In genomic region chr5:18744441-18744840, GRCh38 we compare ENCODE assay signal across 12 cellular contexts.
A peak's percentile ranks its signal among the peaks of the same experiment; 100 is the strongest.
DNase-seq lines count a peak whose midpoint lies in the region; ATAC-seq and TF ChIP-seq lines count a peak whose summit lies in the region.
"Had no signal": no experiment of that assay in that cellular context is flagged by ENCODE, and none has a peak within 500 bp of the region (broad histone marks: within the 10 kb centered on the region; RNA-seq: fewer than 3 reads in every experiment).

No MANE protein-coding gene starts in this region.

- WGBS in adrenal gland, 4 donors, result 65 to 92% (median 78%) methylated on average over 3 of the region's 3 CpGs

- H3K9me3 ChIP-seq in CD4-positive, alpha-beta T cell (ENCODE audit: control insufficient read depth, low read length), result no peaks in the 10 kb centered on the region
- H3K9me3 ChIP-seq in OCI-LY7 (ENCODE audit: low read length) (peaks cover 8% of the 10 kb centered on the region; the same call in 1 of the 2 replicates), duodenal mucosa (ENCODE audit: control insufficient read depth in 1 of 2, low read length in 2 of 2) (no peaks in the 10 kb centered on the region), adrenal gland (replicated peaks in 1 of 3) (no peaks in the 10 kb centered on the region)

- no peaks in the 10 kb centered on the region for H3K27me3 Mint-ChIP-seq in CD4-positive, alpha-beta T cell

- peak overlapping the region; percentile 98; the same call in 1 of the 2 replicates for H2AFZ ChIP-seq in OCI-LY7 (ENCODE audit: low read length)

- H3K27ac Mint-ChIP-seq in CD4-positive, alpha-beta T cell, result peak overlapping the region; percentile 93

- TF ChIP-seq POLR2A in adrenal gland (IDR thresholded peaks at IDR 0.05), result no peak

- H4K20me1 ChIP-seq in OCI-LY7 (ENCODE audit: insufficient read depth, low read length), result no peaks in the 10 kb centered on the region

- peak overlapping the region; percentile 79 for H3K4me2 ChIP-seq in OCI-LY7 (ENCODE audit: low read length)

- POLR2A ChIA-PET in CD4-positive, alpha-beta T cell (lab: Charles Lee), result interaction anchor here (2.0 kb wide), 1 partner anchor 13 kb away, joined by 5 read pairs; no protein-coding TSS in a partner anchor
- POLR2A ChIA-PET in OCI-LY7 (lab: Charles Lee), result no interaction called here

- H3K36me3 ChIP-seq in OCI-LY7 (ENCODE audit: insufficient read depth, low read length), result no peaks in the 10 kb centered on the region
- no peaks in the 10 kb centered on the region for H3K36me3 ChIP-seq in duodenal mucosa (ENCODE audit: control insufficient read depth in 1 of 2, insufficient read depth in 2 of 2, low read length in 2 of 2)
- no peaks in the 10 kb centered on the region for H3K36me3 ChIP-seq in adrenal gland (replicated peaks in 1 of 2)
- H3K36me3 ChIP-seq: heart left ventricle had no signal

- H3K4me3 ChIP-seq in OCI-LY7 (ENCODE audit: low read depth, low read length, poor library complexity, severe bottlenecking) (peak overlapping the region; percentile 68), duodenal mucosa (ENCODE audit: low read depth in 1 of 2, low read length in 2 of 2) (peak overlapping the region; percentile 79 to 88), adrenal gland (no peak overlapping the region)

- no peak for TF ChIP-seq CTCF in CD4-positive, alpha-beta T cell (IDR thresholded peaks at IDR 0.05)
- no peak for TF ChIP-seq CTCF in OCI-LY7 (conservative IDR thresholded peaks at IDR 0.05; ENCODE audit: low read length)
- TF ChIP-seq CTCF in GM13977 (IDR thresholded peaks at IDR 0.05; ENCODE audit: extremely low read depth, insufficient read depth, missing control alignments), result no peak
- no peak for TF ChIP-seq CTCF in GM20000 (IDR thresholded peaks at IDR 0.05; ENCODE audit: extremely low read depth, missing control alignments)
- no peak for TF ChIP-seq CTCF in adrenal gland (IDR thresholded peaks at IDR 0.05)

- no peaks in the 10 kb centered on the region for H3K79me2 ChIP-seq in OCI-LY7 (ENCODE audit: insufficient read depth, low read depth, low read length)

- DNase-seq in CD4-positive, alpha-beta T cell, result no peak
- no peak for DNase-seq in OCI-LY7 (ENCODE audit: low spot score)
- no peak for DNase-seq in GM13977 (ENCODE audit: low spot score)
- DNase-seq in NCI-H1048 (lab: John Stamatoyannopoulos, UW), result no peak
- no peak for DNase-seq in GM20000 (ENCODE audit: low spot score)
- DNase-seq in adrenal gland, result no peak
- DNase-seq: dorsolateral prefrontal cortex, heart left ventricle, mesendoderm, NCI-H2107 had no signal

- no peaks in the 10 kb centered on the region for H3K9me3 Mint-ChIP-seq in CD4-positive, alpha-beta T cell

- peak; percentile 14 for ATAC-seq in CD4-positive, alpha-beta T cell (ENCODE audit: poor library complexity)
- ATAC-seq in GM19328 (IDR thresholded peaks at IDR 0.05; ENCODE audit: unreplicated experiment), result peak; percentile 7

- H3K27me3 ChIP-seq in CD4-positive, alpha-beta T cell (ENCODE audit: control insufficient read depth, insufficient read depth, low read length), result no peaks in the 10 kb centered on the region
- H3K27me3 ChIP-seq in duodenal mucosa (ENCODE audit: control insufficient read depth in 1 of 2, insufficient read depth in 2 of 2, low read length in 2 of 2) (no peaks in the 10 kb centered on the region), adrenal gland (no peaks in the 10 kb centered on the region)
- H3K27me3 ChIP-seq: dorsolateral prefrontal cortex, heart left ventricle had no signal

- H3K4me1 ChIP-seq in OCI-LY7 (ENCODE audit: insufficient read depth, low read length, poor library complexity, severe bottlenecking) (peaks cover 21% of the 10 kb centered on the region), duodenal mucosa (ENCODE audit: control insufficient read depth in 1 of 2, insufficient read depth in 2 of 2, low read length in 2 of 2) (peaks cover 0 to 7% of the 10 kb centered on the region in 2 donors), adrenal gland (replicated peaks in 1 of 2) (no peaks in the 10 kb centered on the region)

- intact Hi-C loops in CD4-positive, alpha-beta T cell (cut with DNase I, micrococcal nuclease), result no loop called here
- intact Hi-C loops in OCI-LY7 (cut with micrococcal nuclease; ENCODE audit: unreplicated experiment) (no loop called here), adrenal gland (cut with DNase I) (no loop called here)

- peaks cover 70% of the 10 kb centered on the region for H3K4me1 Mint-ChIP-seq in CD4-positive, alpha-beta T cell (ENCODE audit: low read depth)

- peaks cover 32% of the 10 kb centered on the region for H3K36me3 Mint-ChIP-seq in CD4-positive, alpha-beta T cell (ENCODE audit: low read depth)

- no TSS peak for BruUV-seq in OCI-LY7 (replicated peaks; lab: Mats Ljungman, UMichigan)

- in situ Hi-C loops in GM13977 (cut with MboI; ENCODE audit: low pct_unique_long_range_greater_than_20kb, low sequenced_read_pairs, unreplicated experiment), result no loop called here

- CTCF ChIA-PET in CD4-positive, alpha-beta T cell (lab: Charles Lee), result no interaction called here
- CTCF ChIA-PET in OCI-LY7 (lab: Charles Lee; ENCODE audit: unreplicated experiment), result no interaction called here

- peak overlapping the region; percentile 28 to 39 for H3K9ac ChIP-seq in duodenal mucosa (ENCODE audit: low read depth in 1 of 2, low read length in 2 of 2)

- H3K4me3 Mint-ChIP-seq in CD4-positive, alpha-beta T cell, result peak overlapping the region; percentile 91

- no peak overlapping the region for H3K27ac ChIP-seq in CD4-positive, alpha-beta T cell (ENCODE audit: low read depth, low read length)
- H3K27ac ChIP-seq in OCI-LY7 (ENCODE audit: low read depth, low read length, poor library complexity, severe bottlenecking) (no peak overlapping the region), duodenal mucosa (ENCODE audit: low read depth, low read length) (no peak overlapping the region), adrenal gland (no peak overlapping the region)

- no peaks in the 10 kb centered on the region for H3K9me2 ChIP-seq in OCI-LY7 (ENCODE audit: insufficient read depth, low read length)

Comparison
In these comparisons a context has a peak if more than half of its experiments do, and no peak if none do; other contexts are left out.
1. H3K4me3 ChIP-seq: peak in OCI-LY7 (single experiment) and duodenal mucosa (2 of 2); none in adrenal gland (0 of 4).